Comparison of ENCODE assay signal across 21 cellular contexts in genomic region chr6:97885844-97886243, GRCh38.
DNase-seq lines count a peak whose midpoint lies in the region; FAIRE-seq and TF ChIP-seq lines count a peak whose summit lies in the region.
"Had no signal": no experiment of that assay in that cellular context is flagged by ENCODE, and none has a peak within 500 bp of the region (broad histone marks: within the 10 kb centered on the region; RNA-seq: fewer than 3 reads in every experiment).

No MANE protein-coding gene starts in this region.

- no peak for FAIRE-seq in GM12892 (lab: Jason Lieb, UNC)

- no peak for TF ChIP-seq POLR2A in GM12892 (IDR thresholded peaks at IDR 0.05; ENCODE audit: low read depth, low read length)

- DNase-seq in NCI-H748 (lab: John Stamatoyannopoulos, UW; ENCODE audit: unreplicated experiment) (peak; percentile 44), NCI-H748 treated with DMSO at 0.1 percent for 48 hours (lab: John Stamatoyannopoulos, UW) (no peak), SK-N-DZ (ENCODE audit: low spot score) (peak; percentile 86), left kidney (ENCODE audit: low read depth, low spot score) (peak; percentile 57), SW480 (ENCODE audit: low spot score) (no peak), GM12892 (ENCODE audit: insufficient read length) (no peak), ureter (ENCODE audit: low spot score) (no peak)
- no peak for DNase-seq in activated T-cell treated with anti-CD3 and anti-CD28 coated beads, Interleukin-2, amount 50 U/mL, for 48 hours
- DNase-seq: 8988T; ACHN; CD4-positive, CD25-positive, alpha-beta regulatory T cell; DMS53; H9; KG1; MG63; NCI-H1930; NCI-H226; NCI-H510A; NCI-H82; NK-92 treated with Interleukin-12 subunit alpha and Interleukin-12 subunit beta, amount 100 ng/mL, for 24 hours; PC-9 had no signal

Comparison
In these comparisons a context has a peak if more than half of its experiments do, and no peak if none do; other contexts are left out.
1. DNase-seq: peak in NCI-H748 (single experiment), SK-N-DZ (single experiment) and left kidney (single experiment); none in NCI-H748 treated with DMSO at 0.1 percent for 48 hours (single experiment), activated T-cell treated with anti-CD3 and anti-CD28 coated beads, Interleukin-2, amount 50 U/mL, for 48 hours (0 of 2), SW480 (single experiment), GM12892 (single experiment) and ureter (single experiment).